9 cellular contexts compared by ENCODE assay signal in genomic region chr5:82259172-82259800, GRCh38. TPM values are rescaled to one million over a fixed set of nuclear protein-coding genes. Genes with fewer than 3 reads are reported as not detected.
A peak's percentile ranks its signal among the peaks of the same experiment; 100 is the strongest.
DNase-seq lines count a peak whose midpoint lies in the region; ATAC-seq, FAIRE-seq and TF ChIP-seq lines count a peak whose summit lies in the region.
"Had no signal": no experiment of that assay in that cellular context is flagged by ENCODE, and none has a peak within 500 bp of the region (broad histone marks: within the 10 kb centered on the region; RNA-seq: fewer than 3 reads in every experiment).

No MANE protein-coding gene starts in this region.

- peak; percentile 9 for FAIRE-seq in HTR-8/SVneo (lab: Jason Lieb, UNC)

- TF ChIP-seq CTCF in WI38 (IDR thresholded peaks at IDR 0.05; ENCODE audit: low read depth, low read length): 0 out of 2 replicates have a peak, but pooled peaks have one; percentile 15

- DNase-seq in D341Med (ENCODE audit: low spot score) (peak; percentile 30), HTR-8/SVneo (ENCODE audit: insufficient read length, low spot score) (peak; percentile 18), left lobe of liver (ENCODE audit: low spot score) (no peak), UCSD-AML1 (lab: John Stamatoyannopoulos, UW; ENCODE audit: unreplicated experiment) (no peak), hepatic stellate cell (ENCODE audit: low spot score) (no peak)
- no peak for DNase-seq in activated CD8-positive, alpha-beta memory T cell treated with anti-CD3 and anti-CD28 coated beads, Interleukin-2, amount 50 U/mL, for 4 hours
- DNase-seq: thyroid gland had no signal

- H3K4me3 ChIP-seq in WI38 (ENCODE audit: low read depth, low read length): no peak overlapping the region
- H3K4me3 ChIP-seq: thyroid gland had no signal

- ATAC-seq in left lobe of liver: peak; percentile 74
- no peak for ATAC-seq in HG03439 (IDR thresholded peaks at IDR 0.05; ENCODE audit: unreplicated experiment)

RNA-seq across cellular contexts. Expression of gene RPS23, which starts 18.9 kb away (rescaled TPM):
- 518 TPM for total RNA-seq in left lobe of liver

Comparison
In these comparisons a context has a peak if more than half of its experiments do, and no peak if none do; other contexts are left out.
1. DNase-seq: peak in D341Med (single experiment) and HTR-8/SVneo (single experiment); none in left lobe of liver (single experiment), activated CD8-positive, alpha-beta memory T cell treated with anti-CD3 and anti-CD28 coated beads, Interleukin-2, amount 50 U/mL, for 4 hours (single experiment), UCSD-AML1 (single experiment) and hepatic stellate cell (single experiment).